Comparison of ENCODE assay signal across 2 cellular contexts in the genomic region with DNA sequence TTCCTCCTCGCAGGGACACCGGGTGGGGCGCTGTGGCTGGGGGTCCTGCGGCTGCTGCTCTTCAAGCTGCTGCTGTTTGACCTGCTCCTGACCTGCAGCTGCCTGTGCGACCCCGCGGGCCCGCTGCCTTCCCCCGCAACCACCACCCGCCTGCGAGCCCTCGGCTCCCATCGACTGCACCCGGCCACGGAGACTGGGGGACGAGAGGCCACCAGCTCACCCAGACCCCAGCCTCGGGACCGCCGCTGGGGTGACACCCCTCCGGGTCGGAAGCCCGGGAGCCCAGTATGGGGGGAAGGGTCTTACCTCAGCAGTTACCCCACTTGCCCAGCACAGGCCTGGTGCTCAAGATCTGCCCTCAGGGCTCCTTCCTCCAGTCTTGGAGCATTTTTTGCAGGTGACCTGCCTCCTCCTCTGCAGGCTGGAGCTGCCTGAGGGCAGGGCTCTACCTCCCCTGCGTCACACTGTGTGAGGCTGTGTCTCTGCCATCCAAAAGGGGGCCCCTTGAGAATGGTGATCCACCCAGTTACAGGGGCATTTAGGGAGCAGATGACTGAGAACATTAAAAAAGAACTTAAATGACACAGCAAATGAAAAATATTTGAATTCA.
TF ChIP-seq lines count a peak whose summit lies in the region.

No MANE protein-coding gene starts in this region.

TF ChIP-seq in GM23338, 12 proteins besides CTCF, POLR2A, EP300 and RAD21 (continued from another document):
- TF ChIP-seq ETS1 (IDR thresholded peaks at IDR 0.05): no peak

TF ChIP-seq in K562, 482 proteins besides CTCF, POLR2A, EP300 and RAD21 (continued from another document):
- TF ChIP-seq, protein P1, sequence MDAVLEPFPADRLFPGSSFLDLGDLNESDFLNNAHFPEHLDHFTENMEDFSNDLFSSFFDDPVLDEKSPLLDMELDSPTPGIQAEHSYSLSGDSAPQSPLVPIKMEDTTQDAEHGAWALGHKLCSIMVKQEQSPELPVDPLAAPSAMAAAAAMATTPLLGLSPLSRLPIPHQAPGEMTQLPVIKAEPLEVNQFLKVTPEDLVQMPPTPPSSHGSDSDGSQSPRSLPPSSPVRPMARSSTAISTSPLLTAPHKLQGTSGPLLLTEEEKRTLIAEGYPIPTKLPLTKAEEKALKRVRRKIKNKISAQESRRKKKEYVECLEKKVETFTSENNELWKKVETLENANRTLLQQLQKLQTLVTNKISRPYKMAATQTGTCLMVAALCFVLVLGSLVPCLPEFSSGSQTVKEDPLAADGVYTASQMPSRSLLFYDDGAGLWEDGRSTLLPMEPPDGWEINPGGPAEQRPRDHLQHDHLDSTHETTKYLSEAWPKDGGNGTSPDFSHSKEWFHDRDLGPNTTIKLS (IDR thresholded peaks at IDR 0.05; ENCODE audit: borderline replicate concordance, low read depth): no peak
- no peak for TF ChIP-seq ESRRB (CRISPR knock-in tag; IDR thresholded peaks at IDR 0.05; ENCODE audit: borderline replicate concordance)
